8 cellular contexts compared by ENCODE assay signal in the genomic region with DNA sequence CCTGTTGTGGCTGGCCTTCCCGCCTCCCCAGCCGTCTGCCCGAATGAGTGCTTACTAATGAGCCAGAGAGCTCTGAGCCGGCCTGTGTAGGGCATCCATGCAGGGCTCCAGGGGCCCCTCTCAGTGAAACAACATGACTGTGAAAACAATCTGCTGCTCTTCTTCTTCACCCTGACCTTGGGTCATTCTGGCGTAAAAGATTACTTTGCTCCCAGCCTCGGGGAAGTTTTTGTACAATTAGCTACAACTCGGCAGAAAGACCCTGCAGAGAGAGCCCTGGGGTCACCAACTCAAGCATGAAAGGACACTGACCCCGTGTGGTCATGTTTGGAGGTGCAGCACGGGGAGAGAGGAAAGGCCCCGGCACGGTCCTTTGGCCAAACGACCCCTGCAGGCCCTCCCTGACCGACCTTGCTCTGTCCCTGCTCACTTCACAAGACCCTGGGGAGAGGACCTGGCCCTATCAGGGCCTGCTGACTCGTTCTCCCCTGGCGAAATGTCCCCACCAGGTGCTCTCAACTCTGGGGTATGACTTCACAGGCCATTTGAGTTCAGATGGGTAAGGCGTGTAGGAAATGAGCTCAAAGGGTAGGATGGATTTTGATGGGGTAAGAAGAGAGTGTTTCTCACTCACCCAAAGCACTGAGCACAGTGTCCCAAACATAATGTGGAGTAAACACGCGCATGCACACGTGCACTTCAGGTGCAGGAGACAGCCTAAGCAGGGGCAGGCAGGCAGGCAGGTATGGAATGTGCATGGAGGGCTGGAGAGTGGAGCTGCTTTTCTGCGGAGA. TPM values are rescaled to one million over a fixed set of nuclear protein-coding genes. Genes with fewer than 3 reads are reported as not detected.
DNase-seq lines count a peak whose midpoint lies in the region; ATAC-seq and TF ChIP-seq lines count a peak whose summit lies in the region.

No MANE protein-coding gene starts in this region.

- H4K20me1 ChIP-seq in SU-DHL-6 (ENCODE audit: low read depth, low read length) (no peaks in the 10 kb centered on the region), hepatocyte (ENCODE audit: insufficient read depth, poor library complexity, severe bottlenecking) (no peaks in the 10 kb centered on the region)

- H3K9me3 ChIP-seq in SU-DHL-6 (ENCODE audit: insufficient read depth, low read length) = no peaks in the 10 kb centered on the region
- no peaks in the 10 kb centered on the region for H3K9me3 ChIP-seq in hepatocyte (ENCODE audit: low read depth)

- peak overlapping the region; percentile 20; the same call in 1 of the 2 replicates for H3K9ac ChIP-seq in SU-DHL-6 (ENCODE audit: low read length)

- ATAC-seq in GM21786 (IDR thresholded peaks at IDR 0.05; ENCODE audit: unreplicated experiment) = peak; percentile 66
- peak; percentile 76 for ATAC-seq in activated naive CD8-positive, alpha-beta T cell treated with anti-CD3 and anti-CD28 coated beads, Interleukin-2, amount 50 U/mL, for 24 hours

- peaks cover 5% of the 10 kb centered on the region for H3K4me1 ChIP-seq in hepatocyte (ENCODE audit: insufficient read depth)

- WGBS in hepatocyte (ENCODE audit: low lambda C conversion rate, missing lambda C conversion rate) = 27% methylated on average over 20 of the region's 20 CpGs

- H3K4me3 ChIP-seq in SU-DHL-6 (ENCODE audit: insufficient read depth, low read length, poor library complexity, severe bottlenecking) (no peak overlapping the region), hepatocyte (no peak overlapping the region), retinal pigment epithelial cell (ENCODE audit: low read length) (peak overlapping the region; percentile 28)

- H3F3A ChIP-seq in SU-DHL-6 (ENCODE audit: insufficient read depth) = no peaks in the 10 kb centered on the region

- H2AFZ ChIP-seq in SU-DHL-6 (ENCODE audit: low read depth, low read length, severe bottlenecking) (peak overlapping the region; percentile 82), hepatocyte (peak overlapping the region; percentile 77)

- no peaks in the 10 kb centered on the region for H3K27me3 Mint-ChIP-seq in activated naive CD8-positive, alpha-beta T cell treated with anti-CD3 and anti-CD28 coated beads, Interleukin-2, amount 50 U/mL, for 24 hours

- H3K4me2 ChIP-seq in SU-DHL-6 (ENCODE audit: low read depth, low read length, poor library complexity, severe bottlenecking) (peak overlapping the region; percentile 42), hepatocyte (peak overlapping the region; percentile 68)

- H3K36me3 Mint-ChIP-seq in activated naive CD8-positive, alpha-beta T cell treated with anti-CD3 and anti-CD28 coated beads, Interleukin-2, amount 50 U/mL, for 24 hours (ENCODE audit: low read depth) = no peaks in the 10 kb centered on the region

- no peaks in the 10 kb centered on the region for H3K27me3 ChIP-seq in SU-DHL-6 (ENCODE audit: low read length)
- no peaks in the 10 kb centered on the region for H3K27me3 ChIP-seq in hepatocyte

- H3K9me2 ChIP-seq in SU-DHL-6 (replicated peaks; ENCODE audit: insufficient read depth, low read length) = no peaks in the 10 kb centered on the region
- no peaks in the 10 kb centered on the region for H3K9me2 ChIP-seq in hepatocyte (replicated peaks; ENCODE audit: insufficient read depth)

- peaks cover 13% of the 10 kb centered on the region for H3K4me1 Mint-ChIP-seq in activated naive CD8-positive, alpha-beta T cell treated with anti-CD3 and anti-CD28 coated beads, Interleukin-2, amount 50 U/mL, for 24 hours

- no peaks in the 10 kb centered on the region for H3K9me3 Mint-ChIP-seq in activated naive CD8-positive, alpha-beta T cell treated with anti-CD3 and anti-CD28 coated beads, Interleukin-2, amount 50 U/mL, for 24 hours

- no peaks in the 10 kb centered on the region for H3K36me3 ChIP-seq in SU-DHL-6 (ENCODE audit: low read length)
- H3K36me3 ChIP-seq in hepatocyte (replicated peaks; ENCODE audit: insufficient read depth, low read depth) = no peaks in the 10 kb centered on the region

- no peak overlapping the region for H3K27ac Mint-ChIP-seq in activated naive CD8-positive, alpha-beta T cell treated with anti-CD3 and anti-CD28 coated beads, Interleukin-2, amount 50 U/mL, for 24 hours

- peak; percentile 93 for TF ChIP-seq CTCF in SU-DHL-6 (IDR thresholded peaks at IDR 0.05; ENCODE audit: insufficient read depth, low read length, poor library complexity, severe bottlenecking)
- peak; percentile 98 for TF ChIP-seq CTCF in hepatocyte (IDR thresholded peaks at IDR 0.05; ENCODE audit: poor library complexity)
- TF ChIP-seq CTCF in retinal pigment epithelial cell (conservative IDR thresholded peaks at IDR 0.05; ENCODE audit: low read depth, low read length) = peak; percentile 96

- H3K79me2 ChIP-seq in SU-DHL-6 (ENCODE audit: insufficient read depth, low read length) = no peaks in the 10 kb centered on the region
- no peaks in the 10 kb centered on the region for H3K79me2 ChIP-seq in hepatocyte

- no peak overlapping the region for H3K4me3 Mint-ChIP-seq in activated naive CD8-positive, alpha-beta T cell treated with anti-CD3 and anti-CD28 coated beads, Interleukin-2, amount 50 U/mL, for 24 hours

- peak; percentile 69 for DNase-seq in EH (ENCODE audit: low read depth)
- DNase-seq in M059J (ENCODE audit: low read depth) = peak; percentile 58
- DNase-seq in activated naive CD8-positive, alpha-beta T cell treated with anti-CD3 and anti-CD28 coated beads, Interleukin-2, amount 50 U/mL, for 24 hours = peak; percentile 84
- peak; percentile 85 for DNase-seq in hepatocyte (ENCODE audit: low spot score)
- DNase-seq in retinal pigment epithelial cell (ENCODE audit: low read depth) = no peak
- DNase-seq in HuH-7.5 (ENCODE audit: low spot score) = no peak

- H3K27ac ChIP-seq in SU-DHL-6 (ENCODE audit: low read depth, low read length) (no peak overlapping the region), hepatocyte (peak overlapping the region; percentile 40)

RNA-seq across cellular contexts. Expression of a gene that starts 22.9 kb away (rescaled TPM):
- total RNA-seq in M059J (2014; rRNA removed; shearing (Covaris generic)) = 27.9 and 43.0 TPM in 2 replicates
- total RNA-seq in hepatocyte = 26.0 and 37.6 TPM in 2 replicates
- polyA plus RNA-seq in hepatocyte = 8.2 and 9.2 TPM in 2 replicates

Comparison
In these comparisons a context has a peak if more than half of its experiments do, and no peak if none do; other contexts are left out.
1. DNase-seq: peak in EH (single experiment), M059J (single experiment), activated naive CD8-positive, alpha-beta T cell treated with anti-CD3 and anti-CD28 coated beads, Interleukin-2, amount 50 U/mL, for 24 hours (single experiment) and hepatocyte (single experiment); none in retinal pigment epithelial cell (single experiment) and HuH-7.5 (single experiment).
2. Peak in every context shown above with its lines, with median percentiles within 50 percentile points of each other: CTCF ChIP-seq.